1 cellular context compared by ENCODE assay signal in genomic region chr15:77944002-77944867, GRCh38.
TF ChIP-seq lines count a peak whose summit lies in the region.

No MANE protein-coding gene starts in this region.

TF ChIP-seq in HepG2, 621 proteins besides CTCF, POLR2A, EP300 and RAD21 (continued from another document and continues in another):
- TF ChIP-seq ATAD3A (CRISPR knock-in tag; IDR thresholded peaks at IDR 0.05) (no peak), ZSCAN29 (CRISPR knock-in tag; conservative IDR thresholded peaks at IDR 0.05) (no peak), PHF20 (CRISPR knock-in tag; IDR thresholded peaks at IDR 0.05) (peak; percentile 62; the same call in 1 of the 2 replicates), SMYD3 (CRISPR knock-in tag; IDR thresholded peaks at IDR 0.05) (no peak), STAG1 (CRISPR knock-in tag; IDR thresholded peaks at IDR 0.05) (no peak), ETV6 (CRISPR knock-in tag; conservative IDR thresholded peaks at IDR 0.05) (no peak), TARDBP (CRISPR knock-in tag; IDR thresholded peaks at IDR 0.05) (no peak), ETV5 (CRISPR knock-in tag; IDR thresholded peaks at IDR 0.05; ENCODE audit: borderline replicate concordance) (peak; percentile 93), NFE2L1 (CRISPR knock-in tag; IDR thresholded peaks at IDR 0.05; ENCODE audit: borderline replicate concordance) (no peak), SP1 (IDR thresholded peaks at IDR 0.05) (no peak), SP1 (CRISPR knock-in tag; IDR thresholded peaks at IDR 0.05) (no peak), ZKSCAN8 (CRISPR knock-in tag; IDR thresholded peaks at IDR 0.05; ENCODE audit: borderline replicate concordance) (no peak), ZNF10 (CRISPR knock-in tag; IDR thresholded peaks at IDR 0.05; ENCODE audit: borderline replicate concordance, low read depth) (no peak), ZNF891 (CRISPR knock-in tag; IDR thresholded peaks at IDR 0.05) (no peak), HOXA3 (CRISPR knock-in tag; IDR thresholded peaks at IDR 0.05) (peak; percentile 67; the same call in 1 of the 2 replicates), HOXD1 (CRISPR knock-in tag; IDR thresholded peaks at IDR 0.05) (0 out of 2 replicates have a peak, but pooled peaks have one; percentile 70), MED8 (CRISPR knock-in tag; IDR thresholded peaks at IDR 0.05; ENCODE audit: insufficient replicate concordance) (peak; percentile 30), BCL6 (CRISPR knock-in tag; IDR thresholded peaks at IDR 0.05) (peak; percentile 37; the same call in 1 of the 2 replicates), ZNF773 (CRISPR knock-in tag; IDR thresholded peaks at IDR 0.05; ENCODE audit: borderline replicate concordance) (no peak), TEAD3 (CRISPR knock-in tag; optimal IDR thresholded peaks at IDR 0.05; ENCODE audit: borderline replicate concordance) (peak; percentile 71), REL (CRISPR knock-in tag; conservative IDR thresholded peaks at IDR 0.05) (no peak), NFKB2 (CRISPR knock-in tag; IDR thresholded peaks at IDR 0.05; ENCODE audit: borderline replicate concordance) (no peak), RBAK (CRISPR knock-in tag; IDR thresholded peaks at IDR 0.05) (no peak), SALL2 (CRISPR knock-in tag; IDR thresholded peaks at IDR 0.05) (0 out of 2 replicates have a peak, but pooled peaks have one; percentile 28), ZNF281 (CRISPR knock-in tag; IDR thresholded peaks at IDR 0.05; ENCODE audit: borderline replicate concordance) (no peak), HNRNPLL (IDR thresholded peaks at IDR 0.05; ENCODE audit: low read depth, low read length, poor library complexity, severe bottlenecking) (peak; percentile 87), TMF1 (CRISPR knock-in tag; IDR thresholded peaks at IDR 0.05; ENCODE audit: low read depth) (no peak), HMG20A (CRISPR knock-in tag; IDR thresholded peaks at IDR 0.05; ENCODE audit: borderline replicate concordance) (no peak), ZFP62 (CRISPR knock-in tag; IDR thresholded peaks at IDR 0.05) (no peak), ZNF766 (CRISPR knock-in tag; IDR thresholded peaks at IDR 0.05; ENCODE audit: borderline replicate concordance) (0 out of 2 replicates have a peak, but pooled peaks have one; percentile 51), ZBTB49 (CRISPR knock-in tag; IDR thresholded peaks at IDR 0.05; ENCODE audit: borderline replicate concordance) (no peak), AGO2 (optimal IDR thresholded peaks at IDR 0.05; ENCODE audit: low read depth, low read length) (peak; percentile 27), PCBP1 (IDR thresholded peaks at IDR 0.05; ENCODE audit: borderline replicate concordance, low read depth, low read length) (0 out of 2 replicates have a peak, but pooled peaks have one; percentile 48), ZNF572 (CRISPR knock-in tag; IDR thresholded peaks at IDR 0.05) (no peak), HDAC1 (CRISPR knock-in tag; IDR thresholded peaks at IDR 0.05) (peak; percentile 66; the same call in 1 of the 2 replicates), ZNF616 (CRISPR knock-in tag; IDR thresholded peaks at IDR 0.05; ENCODE audit: low read depth) (no peak)
- TF ChIP-seq, protein P1, sequence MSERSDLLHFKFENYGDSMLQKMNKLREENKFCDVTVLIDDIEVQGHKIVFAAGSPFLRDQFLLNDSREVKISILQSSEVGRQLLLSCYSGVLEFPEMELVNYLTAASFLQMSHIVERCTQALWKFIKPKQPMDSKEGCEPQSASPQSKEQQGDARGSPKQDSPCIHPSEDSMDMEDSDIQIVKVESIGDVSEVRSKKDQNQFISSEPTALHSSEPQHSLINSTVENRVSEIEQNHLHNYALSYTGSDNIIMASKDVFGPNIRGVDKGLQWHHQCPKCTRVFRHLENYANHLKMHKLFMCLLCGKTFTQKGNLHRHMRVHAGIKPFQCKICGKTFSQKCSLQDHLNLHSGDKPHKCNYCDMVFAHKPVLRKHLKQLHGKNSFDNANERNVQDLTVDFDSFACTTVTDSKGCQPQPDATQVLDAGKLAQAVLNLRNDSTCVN (CRISPR knock-in tag; IDR thresholded peaks at IDR 0.05; ENCODE audit: borderline replicate concordance): no peak
- TF ChIP-seq, protein P2, sequence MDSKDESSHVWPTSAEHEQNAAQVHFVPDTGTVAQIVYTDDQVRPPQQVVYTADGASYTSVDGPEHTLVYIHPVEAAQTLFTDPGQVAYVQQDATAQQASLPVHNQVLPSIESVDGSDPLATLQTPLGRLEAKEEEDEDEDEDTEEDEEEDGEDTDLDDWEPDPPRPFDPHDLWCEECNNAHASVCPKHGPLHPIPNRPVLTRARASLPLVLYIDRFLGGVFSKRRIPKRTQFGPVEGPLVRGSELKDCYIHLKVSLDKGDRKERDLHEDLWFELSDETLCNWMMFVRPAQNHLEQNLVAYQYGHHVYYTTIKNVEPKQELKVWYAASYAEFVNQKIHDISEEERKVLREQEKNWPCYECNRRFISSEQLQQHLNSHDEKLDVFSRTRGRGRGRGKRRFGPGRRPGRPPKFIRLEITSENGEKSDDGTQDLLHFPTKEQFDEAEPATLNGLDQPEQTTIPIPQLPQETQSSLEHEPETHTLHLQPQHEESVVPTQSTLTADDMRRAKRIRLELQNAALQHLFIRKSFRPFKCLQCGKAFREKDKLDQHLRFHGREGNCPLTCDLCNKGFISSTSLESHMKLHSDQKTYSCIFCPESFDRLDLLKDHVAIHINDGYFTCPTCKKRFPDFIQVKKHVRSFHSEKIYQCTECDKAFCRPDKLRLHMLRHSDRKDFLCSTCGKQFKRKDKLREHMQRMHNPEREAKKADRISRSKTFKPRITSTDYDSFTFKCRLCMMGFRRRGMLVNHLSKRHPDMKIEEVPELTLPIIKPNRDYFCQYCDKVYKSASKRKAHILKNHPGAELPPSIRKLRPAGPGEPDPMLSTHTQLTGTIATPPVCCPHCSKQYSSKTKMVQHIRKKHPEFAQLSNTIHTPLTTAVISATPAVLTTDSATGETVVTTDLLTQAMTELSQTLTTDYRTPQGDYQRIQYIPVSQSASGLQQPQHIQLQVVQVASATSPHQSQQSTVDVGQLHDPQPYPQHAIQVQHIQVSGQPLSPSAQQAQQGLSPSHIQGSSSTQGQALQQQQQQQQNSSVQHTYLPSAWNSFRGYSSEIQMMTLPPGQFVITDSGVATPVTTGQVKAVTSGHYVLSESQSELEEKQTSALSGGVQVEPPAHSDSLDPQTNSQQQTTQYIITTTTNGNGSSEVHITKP (CRISPR knock-in tag; IDR thresholded peaks at IDR 0.05; ENCODE audit: low read depth): no peak
- TF ChIP-seq, protein P3, sequence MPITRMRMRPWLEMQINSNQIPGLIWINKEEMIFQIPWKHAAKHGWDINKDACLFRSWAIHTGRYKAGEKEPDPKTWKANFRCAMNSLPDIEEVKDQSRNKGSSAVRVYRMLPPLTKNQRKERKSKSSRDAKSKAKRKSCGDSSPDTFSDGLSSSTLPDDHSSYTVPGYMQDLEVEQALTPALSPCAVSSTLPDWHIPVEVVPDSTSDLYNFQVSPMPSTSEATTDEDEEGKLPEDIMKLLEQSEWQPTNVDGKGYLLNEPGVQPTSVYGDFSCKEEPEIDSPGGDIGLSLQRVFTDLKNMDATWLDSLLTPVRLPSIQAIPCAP (CRISPR knock-in tag; IDR thresholded peaks at IDR 0.05; ENCODE audit: low read depth): no peak
- TF ChIP-seq, protein P4, sequence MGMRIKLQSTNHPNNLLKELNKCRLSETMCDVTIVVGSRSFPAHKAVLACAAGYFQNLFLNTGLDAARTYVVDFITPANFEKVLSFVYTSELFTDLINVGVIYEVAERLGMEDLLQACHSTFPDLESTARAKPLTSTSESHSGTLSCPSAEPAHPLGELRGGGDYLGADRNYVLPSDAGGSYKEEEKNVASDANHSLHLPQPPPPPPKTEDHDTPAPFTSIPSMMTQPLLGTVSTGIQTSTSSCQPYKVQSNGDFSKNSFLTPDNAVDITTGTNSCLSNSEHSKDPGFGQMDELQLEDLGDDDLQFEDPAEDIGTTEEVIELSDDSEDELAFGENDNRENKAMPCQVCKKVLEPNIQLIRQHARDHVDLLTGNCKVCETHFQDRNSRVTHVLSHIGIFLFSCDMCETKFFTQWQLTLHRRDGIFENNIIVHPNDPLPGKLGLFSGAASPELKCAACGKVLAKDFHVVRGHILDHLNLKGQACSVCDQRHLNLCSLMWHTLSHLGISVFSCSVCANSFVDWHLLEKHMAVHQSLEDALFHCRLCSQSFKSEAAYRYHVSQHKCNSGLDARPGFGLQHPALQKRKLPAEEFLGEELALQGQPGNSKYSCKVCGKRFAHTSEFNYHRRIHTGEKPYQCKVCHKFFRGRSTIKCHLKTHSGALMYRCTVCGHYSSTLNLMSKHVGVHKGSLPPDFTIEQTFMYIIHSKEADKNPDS (CRISPR knock-in tag; IDR thresholded peaks at IDR 0.05): no peak
- TF ChIP-seq, protein P5, sequence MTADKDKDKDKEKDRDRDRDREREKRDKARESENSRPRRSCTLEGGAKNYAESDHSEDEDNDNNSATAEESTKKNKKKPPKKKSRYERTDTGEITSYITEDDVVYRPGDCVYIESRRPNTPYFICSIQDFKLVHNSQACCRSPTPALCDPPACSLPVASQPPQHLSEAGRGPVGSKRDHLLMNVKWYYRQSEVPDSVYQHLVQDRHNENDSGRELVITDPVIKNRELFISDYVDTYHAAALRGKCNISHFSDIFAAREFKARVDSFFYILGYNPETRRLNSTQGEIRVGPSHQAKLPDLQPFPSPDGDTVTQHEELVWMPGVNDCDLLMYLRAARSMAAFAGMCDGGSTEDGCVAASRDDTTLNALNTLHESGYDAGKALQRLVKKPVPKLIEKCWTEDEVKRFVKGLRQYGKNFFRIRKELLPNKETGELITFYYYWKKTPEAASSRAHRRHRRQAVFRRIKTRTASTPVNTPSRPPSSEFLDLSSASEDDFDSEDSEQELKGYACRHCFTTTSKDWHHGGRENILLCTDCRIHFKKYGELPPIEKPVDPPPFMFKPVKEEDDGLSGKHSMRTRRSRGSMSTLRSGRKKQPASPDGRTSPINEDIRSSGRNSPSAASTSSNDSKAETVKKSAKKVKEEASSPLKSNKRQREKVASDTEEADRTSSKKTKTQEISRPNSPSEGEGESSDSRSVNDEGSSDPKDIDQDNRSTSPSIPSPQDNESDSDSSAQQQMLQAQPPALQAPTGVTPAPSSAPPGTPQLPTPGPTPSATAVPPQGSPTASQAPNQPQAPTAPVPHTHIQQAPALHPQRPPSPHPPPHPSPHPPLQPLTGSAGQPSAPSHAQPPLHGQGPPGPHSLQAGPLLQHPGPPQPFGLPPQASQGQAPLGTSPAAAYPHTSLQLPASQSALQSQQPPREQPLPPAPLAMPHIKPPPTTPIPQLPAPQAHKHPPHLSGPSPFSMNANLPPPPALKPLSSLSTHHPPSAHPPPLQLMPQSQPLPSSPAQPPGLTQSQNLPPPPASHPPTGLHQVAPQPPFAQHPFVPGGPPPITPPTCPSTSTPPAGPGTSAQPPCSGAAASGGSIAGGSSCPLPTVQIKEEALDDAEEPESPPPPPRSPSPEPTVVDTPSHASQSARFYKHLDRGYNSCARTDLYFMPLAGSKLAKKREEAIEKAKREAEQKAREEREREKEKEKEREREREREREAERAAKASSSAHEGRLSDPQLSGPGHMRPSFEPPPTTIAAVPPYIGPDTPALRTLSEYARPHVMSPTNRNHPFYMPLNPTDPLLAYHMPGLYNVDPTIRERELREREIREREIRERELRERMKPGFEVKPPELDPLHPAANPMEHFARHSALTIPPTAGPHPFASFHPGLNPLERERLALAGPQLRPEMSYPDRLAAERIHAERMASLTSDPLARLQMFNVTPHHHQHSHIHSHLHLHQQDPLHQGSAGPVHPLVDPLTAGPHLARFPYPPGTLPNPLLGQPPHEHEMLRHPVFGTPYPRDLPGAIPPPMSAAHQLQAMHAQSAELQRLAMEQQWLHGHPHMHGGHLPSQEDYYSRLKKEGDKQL (CRISPR knock-in tag; IDR thresholded peaks at IDR 0.05; ENCODE audit: low read depth): no peak
- TF ChIP-seq, protein P6, sequence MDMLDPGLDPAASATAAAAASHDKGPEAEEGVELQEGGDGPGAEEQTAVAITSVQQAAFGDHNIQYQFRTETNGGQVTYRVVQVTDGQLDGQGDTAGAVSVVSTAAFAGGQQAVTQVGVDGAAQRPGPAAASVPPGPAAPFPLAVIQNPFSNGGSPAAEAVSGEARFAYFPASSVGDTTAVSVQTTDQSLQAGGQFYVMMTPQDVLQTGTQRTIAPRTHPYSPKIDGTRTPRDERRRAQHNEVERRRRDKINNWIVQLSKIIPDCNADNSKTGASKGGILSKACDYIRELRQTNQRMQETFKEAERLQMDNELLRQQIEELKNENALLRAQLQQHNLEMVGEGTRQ (IDR thresholded peaks at IDR 0.05; ENCODE audit: low read depth, low read length): no peak
- TF ChIP-seq, protein P6 (CRISPR knock-in tag; IDR thresholded peaks at IDR 0.05; ENCODE audit: borderline replicate concordance): no peak
